In genomic region chr10:3781458-3782098, GRCh38 we compare ENCODE assay signal across 8 cellular contexts. TPM values are rescaled to one million over a fixed set of nuclear protein-coding genes. Genes with fewer than 3 reads are reported as not detected.
DNase-seq lines count a peak whose midpoint lies in the region; ATAC-seq and TF ChIP-seq lines count a peak whose summit lies in the region.

No MANE protein-coding gene starts in this region.

- H3K4me2 ChIP-seq in HCT116 (ENCODE audit: low read length), result peak overlapping the region; percentile 93

- H3K4me3 ChIP-seq in ACC112 (ENCODE audit: low read depth, low read length) (peak overlapping the region; percentile 86), HCT116 (replicated peaks in 1 of 2; ENCODE audit: low read depth in 1 of 2, low read length in 2 of 2) (no peak overlapping the region), epithelial cell of esophagus (ENCODE audit: low read length) (peak overlapping the region; percentile 90)

- H3K4me1 ChIP-seq in ACC112 (ENCODE audit: control insufficient read depth, insufficient read depth, low read length, unreplicated experiment) (peaks cover 50% of the 10 kb centered on the region), HCT116 (ENCODE audit: control insufficient read depth in 1 of 2, insufficient read depth in 2 of 2, low read length in 2 of 2) (peaks cover 56 to 78% of the 10 kb centered on the region in 2 experiments)

- TF ChIP-seq RAD21 in HCT116 (IDR thresholded peaks at IDR 0.05; ENCODE audit: low read depth), result no peak

- RAD21 ChIA-PET in HCT116 (lab: Charles Lee; ENCODE audit: low non-redundant PET in 1 of 2, low total read pairs in 2 of 2, uncharacterized antibody in 2 of 2, unreplicated experiment in 2 of 2), result no interaction called here

- H3K9me3 ChIP-seq in HCT116 (ENCODE audit: control insufficient read depth in 1 of 2, insufficient read depth in 1 of 2, low read depth in 1 of 2, low read length in 2 of 2), result no peaks in the 10 kb centered on the region

- no peaks in the 10 kb centered on the region for H3K9me2 ChIP-seq in HCT116 (ENCODE audit: insufficient read depth)

- H3K27ac ChIP-seq in ACC112 (ENCODE audit: low read depth, low read length) (peak overlapping the region; percentile 97), HCT116 (ENCODE audit: low read depth, low read length) (peak overlapping the region; percentile 96)

- peak overlapping the region; percentile 94; the same call in 1 of the 2 replicates for H3K9ac ChIP-seq in HCT116 (ENCODE audit: low read length)

- H3K79me2 ChIP-seq in ACC112 (ENCODE audit: control insufficient read depth, insufficient read depth, low read length, unreplicated experiment) (peaks cover 77% of the 10 kb centered on the region), HCT116 (ENCODE audit: insufficient read depth, low read length) (peaks cover 78% of the 10 kb centered on the region)

- no peaks in the 10 kb centered on the region for H3K27me3 Mint-ChIP-seq in activated CD4-positive, alpha-beta T cell treated with anti-CD3 and anti-CD28 coated beads, Interleukin-2, amount 10 ng/mL, durations not matched to agents 7 days and 5 days
- H3K27me3 Mint-ChIP-seq in natural killer cell treated with Interleukin-12 subunit alpha and Interleukin-12 subunit beta and Interleukin-15 and Interleukin-18, amount 100 ng/mL, for 72 hours, result no peaks in the 10 kb centered on the region

- peaks cover 65% of the 10 kb centered on the region for H3K36me3 ChIP-seq in ACC112 (ENCODE audit: insufficient read depth, low read length)
- H3K36me3 ChIP-seq in HCT116 (ENCODE audit: control insufficient read depth in 1 of 2, insufficient read depth in 2 of 2, low read length in 2 of 2), result peaks cover 46 to 60% of the 10 kb centered on the region in 2 experiments

- CTCF ChIA-PET in HCT116 (lab: Charles Lee), result no interaction called here
- CTCF ChIA-PET in activated CD4-positive, alpha-beta T cell treated with anti-CD3 and anti-CD28 coated beads, Interleukin-2, amount 10 ng/mL, durations not matched to agents 7 days and 5 days (lab: Charles Lee), result interaction anchor here (0.5 to 1.5 kb wide), 9 partner anchors 26 to 376 kb away, joined by 3 to 5 read pairs (median 3); no protein-coding TSS in a partner anchor

- H2AFZ ChIP-seq in ACC112 (ENCODE audit: low read length, unreplicated experiment), result no peak overlapping the region
- no peak overlapping the region for H2AFZ ChIP-seq in HCT116 (ENCODE audit: low read depth, low read length, poor library complexity, severe bottlenecking)

- H4K20me1 ChIP-seq in HCT116 (ENCODE audit: insufficient read depth), result peaks cover 31% of the 10 kb centered on the region; the same call in 1 of the 2 replicates

- no TSS peak for BruUV-seq in HCT116 (replicated peaks; lab: Mats Ljungman, UMichigan)

- TF ChIP-seq CTCF in HCT116 (IDR thresholded peaks at IDR 0.05 in 2 of 3, conservative IDR thresholded peaks at IDR 0.05 in 1 of 3; ENCODE audit: borderline replicate concordance in 1 of 3, insufficient read depth in 1 of 3, low read depth in 2 of 3, low read length in 2 of 3) (no peak), epithelial cell of esophagus (IDR thresholded peaks at IDR 0.05; ENCODE audit: insufficient read depth, low read depth, low read length, missing control alignments) (peak; percentile 44)

- H3K27me3 ChIP-seq in ACC112 (ENCODE audit: insufficient read depth, low read length), result no peaks in the 10 kb centered on the region
- H3K27me3 ChIP-seq in HCT116 (ENCODE audit: insufficient read depth, low read length), result no peaks in the 10 kb centered on the region

- intact Hi-C loops in HCT116 (cut with micrococcal nuclease), result loop anchor here (2.0 to 10.0 kb wide), 2 partner anchors 71 to 373 kb away; no protein-coding TSS in a partner anchor

- peak overlapping the region; percentile 97 for H3K27ac Mint-ChIP-seq in activated CD4-positive, alpha-beta T cell treated with anti-CD3 and anti-CD28 coated beads, Interleukin-2, amount 10 ng/mL, durations not matched to agents 7 days and 5 days
- H3K27ac Mint-ChIP-seq in natural killer cell treated with Interleukin-12 subunit alpha and Interleukin-12 subunit beta and Interleukin-15 and Interleukin-18, amount 100 ng/mL, for 72 hours, result peak overlapping the region; percentile 99 to 100

- no peaks in the 10 kb centered on the region for H3K9me3 Mint-ChIP-seq in activated CD4-positive, alpha-beta T cell treated with anti-CD3 and anti-CD28 coated beads, Interleukin-2, amount 10 ng/mL, durations not matched to agents 7 days and 5 days
- no peaks in the 10 kb centered on the region for H3K9me3 Mint-ChIP-seq in natural killer cell treated with Interleukin-12 subunit alpha and Interleukin-12 subunit beta and Interleukin-15 and Interleukin-18, amount 100 ng/mL, for 72 hours

- no peak for DNase-seq in HCT116 (ENCODE audit: low read depth, low spot score)
- DNase-seq in activated CD4-positive, alpha-beta T cell treated with anti-CD3 and anti-CD28 coated beads, Interleukin-2, amount 10 ng/mL, durations not matched to agents 7 days and 5 days, result peak; percentile 42
- DNase-seq in epithelial cell of esophagus (ENCODE audit: low read depth), result peak; percentile 41
- DNase-seq in natural killer cell treated with Interleukin-12 subunit alpha and Interleukin-12 subunit beta and Interleukin-15 and Interleukin-18, amount 100 ng/mL, for 72 hours (ENCODE audit: low spot score), result peak; percentile 84
- no peak for DNase-seq in ecto neural progenitor cell (ENCODE audit: low spot score)
- DNase-seq in SIG-M5 treated with dmso at 0.1 percent for 504 hours (lab: John Stamatoyannopoulos, UW; ENCODE audit: unreplicated experiment), result no peak

- peaks cover 77% of the 10 kb centered on the region for H3K36me3 Mint-ChIP-seq in activated CD4-positive, alpha-beta T cell treated with anti-CD3 and anti-CD28 coated beads, Interleukin-2, amount 10 ng/mL, durations not matched to agents 7 days and 5 days (ENCODE audit: low read depth)
- peaks cover 72% of the 10 kb centered on the region for H3K36me3 Mint-ChIP-seq in natural killer cell treated with Interleukin-12 subunit alpha and Interleukin-12 subunit beta and Interleukin-15 and Interleukin-18, amount 100 ng/mL, for 72 hours

- POLR2A ChIA-PET in HCT116 (lab: Charles Lee), result interaction anchor here (1.9 to 2.0 kb wide), 2 partner anchors 19 to 24 kb away, joined by 7 read pairs; no protein-coding TSS in a partner anchor
- POLR2A ChIA-PET in activated CD4-positive, alpha-beta T cell treated with anti-CD3 and anti-CD28 coated beads, Interleukin-2, amount 10 ng/mL, durations not matched to agents 7 days and 5 days (lab: Charles Lee), result interaction anchor here (0.6 kb wide), 2 partner anchors 94 to 148 kb away, joined by 3 to 4 read pairs; no protein-coding TSS in a partner anchor

- peak overlapping the region; percentile 93 for H3K4me3 Mint-ChIP-seq in activated CD4-positive, alpha-beta T cell treated with anti-CD3 and anti-CD28 coated beads, Interleukin-2, amount 10 ng/mL, durations not matched to agents 7 days and 5 days
- peak overlapping the region; percentile 99 for H3K4me3 Mint-ChIP-seq in natural killer cell treated with Interleukin-12 subunit alpha and Interleukin-12 subunit beta and Interleukin-15 and Interleukin-18, amount 100 ng/mL, for 72 hours

- ATAC-seq in HCT116, result no peak
- peak in 1 of 2 donors; percentile 17 for ATAC-seq in natural killer cell treated with Interleukin-12 subunit alpha and Interleukin-12 subunit beta and Interleukin-15 and Interleukin-18, amount 100 ng/mL, for 72 hours
- ATAC-seq in HG03460 (IDR thresholded peaks at IDR 0.05; ENCODE audit: unreplicated experiment), result no peak

- TF ChIP-seq POLR2A in HCT116 (IDR thresholded peaks at IDR 0.05; ENCODE audit: borderline replicate concordance, extremely low read depth, insufficient read depth, insufficient read length), result no peak

- peaks cover 67% of the 10 kb centered on the region for H3K4me1 Mint-ChIP-seq in activated CD4-positive, alpha-beta T cell treated with anti-CD3 and anti-CD28 coated beads, Interleukin-2, amount 10 ng/mL, durations not matched to agents 7 days and 5 days
- H3K4me1 Mint-ChIP-seq in natural killer cell treated with Interleukin-12 subunit alpha and Interleukin-12 subunit beta and Interleukin-15 and Interleukin-18, amount 100 ng/mL, for 72 hours (ENCODE audit: low read depth in 2 of 2), result peaks cover 73 to 78% of the 10 kb centered on the region in 2 donors

TF ChIP-seq in HCT116, 20 proteins besides CTCF, POLR2A, EP300 and RAD21:
- TF ChIP-seq ATF3 (IDR thresholded peaks at IDR 0.05) (no peak), POLR2AphosphoS5 (IDR thresholded peaks at IDR 0.05; ENCODE audit: low read depth, low read length) (no peak; the same call in 1 of the 2 replicates), TCF7L2 (IDR thresholded peaks at IDR 0.05; ENCODE audit: borderline replicate concordance, extremely low read depth, insufficient read depth, insufficient read length) (no peak)
TF ChIP-seq in HCT116: peak in this region for 0.

RNA-seq across cellular contexts. Expression of gene KLF6, which starts 3.4 kb away (rescaled TPM):
- 82.2 TPM for total RNA-seq in HCT116 (2021; ENCODE audit: unreplicated experiment)
- 119 and 155 TPM in 2 replicates for polyA plus RNA-seq in HCT116 (2012)
- total RNA-seq in activated CD4-positive, alpha-beta T cell treated with anti-CD3 and anti-CD28 coated beads, Interleukin-2, amount 10 ng/mL, durations not matched to agents 7 days and 5 days, result 100 to 1,000 TPM; 155 to 167 TPM
- 100 to 1,000 TPM; 225 to 236 TPM for total RNA-seq in natural killer cell treated with Interleukin-12 subunit alpha and Interleukin-12 subunit beta and Interleukin-15 and Interleukin-18, amount 100 ng/mL, for 72 hours

Comparison
In these comparisons a context has a peak if more than half of its experiments do, and no peak if none do; other contexts are left out.
1. H3K4me3 ChIP-seq: peak in ACC112 (single experiment) and epithelial cell of esophagus (single experiment); none in HCT116 (0 of 2).
2. DNase-seq: peak in activated CD4-positive, alpha-beta T cell treated with anti-CD3 and anti-CD28 coated beads, Interleukin-2, amount 10 ng/mL, durations not matched to agents 7 days and 5 days (single experiment), epithelial cell of esophagus (single experiment) and natural killer cell treated with Interleukin-12 subunit alpha and Interleukin-12 subunit beta and Interleukin-15 and Interleukin-18, amount 100 ng/mL, for 72 hours (single experiment); none in HCT116 (single experiment), ecto neural progenitor cell (single experiment) and SIG-M5 treated with dmso at 0.1 percent for 504 hours (single experiment).